Comparison of ENCODE assay signal across 11 cellular contexts in the genomic region with DNA sequence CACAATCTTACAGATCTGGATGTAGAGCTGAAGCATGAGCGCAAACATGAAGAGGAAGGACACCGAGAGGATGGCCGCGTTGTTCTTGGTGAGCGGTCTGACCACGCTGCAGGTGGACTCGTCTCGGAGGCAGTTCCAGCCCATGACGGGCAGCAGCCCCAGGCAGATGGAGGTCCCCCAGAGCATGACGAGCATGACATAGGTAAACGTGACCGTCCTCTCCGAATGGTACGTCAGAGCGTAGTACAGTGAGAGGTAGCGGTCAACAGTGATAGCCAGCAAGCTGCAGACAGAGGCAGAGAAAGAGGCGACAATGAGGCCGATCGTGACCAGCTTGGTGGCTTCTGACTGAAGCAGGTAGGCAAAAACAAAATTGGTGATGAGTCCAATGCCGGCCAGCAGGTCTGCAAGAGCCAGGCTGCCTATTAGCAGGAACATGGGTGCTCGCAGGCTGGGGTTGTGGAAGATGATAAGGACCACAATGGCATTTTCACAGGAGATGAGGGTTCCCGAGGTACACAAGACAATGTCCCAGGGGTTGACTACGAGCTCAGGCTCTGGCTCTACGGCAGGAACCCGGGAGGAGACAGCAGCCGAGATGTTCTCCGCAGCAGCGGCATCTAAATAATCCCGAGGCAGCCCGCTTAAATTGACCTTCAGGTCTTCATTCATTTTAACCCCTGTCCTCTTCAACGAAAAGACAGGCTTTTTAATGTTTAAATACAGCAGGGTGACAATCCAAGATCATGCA. TPM values are rescaled to one million over a fixed set of nuclear protein-coding genes. Genes with fewer than 3 reads are reported as not detected.
DNase-seq lines count a peak whose midpoint lies in the region; ATAC-seq and TF ChIP-seq lines count a peak whose summit lies in the region.
"Had no signal": no experiment of that assay in that cellular context is flagged by ENCODE, and none has a peak within 500 bp of the region (broad histone marks: within the 10 kb centered on the region; RNA-seq: fewer than 3 reads in every experiment).

No MANE protein-coding gene starts in this region.

- CTCF ChIA-PET in Calu3 (lab: Charles Lee), result interaction anchor here (0.6 kb wide), 1 partner anchor 148 kb away, joined by 4 read pairs; no protein-coding TSS in a partner anchor

- TF ChIP-seq CTCF in Calu3 (IDR thresholded peaks at IDR 0.05; ENCODE audit: unreplicated experiment) (no peak), osteocyte (IDR thresholded peaks at IDR 0.05) (no peak)

- intact Hi-C loops in Calu3 (cut with micrococcal nuclease; ENCODE audit: unreplicated experiment) (no loop called here), posterior vena cava (cut with DNase I) (no loop called here)

- H3K27ac Mint-ChIP-seq in Calu3 (ENCODE audit: unreplicated experiment), result no peak overlapping the region
- H3K27ac Mint-ChIP-seq in effector memory CD8-positive, alpha-beta T cell, result no peak overlapping the region
- H3K27ac Mint-ChIP-seq in osteocyte (ENCODE audit: unreplicated experiment), result no peak overlapping the region

- H3K4me1 Mint-ChIP-seq in Calu3 (ENCODE audit: low read depth, unreplicated experiment) (no peaks in the 10 kb centered on the region), osteocyte (ENCODE audit: unreplicated experiment) (peaks cover 8% of the 10 kb centered on the region)
- H3K4me1 Mint-ChIP-seq in effector memory CD8-positive, alpha-beta T cell (ENCODE audit: low read depth in 2 of 2), result peaks cover 0 to 17% of the 10 kb centered on the region in 2 donors

- H3K36me3 Mint-ChIP-seq in Calu3 (ENCODE audit: insufficient read depth, unreplicated experiment), result no peaks in the 10 kb centered on the region
- H3K36me3 Mint-ChIP-seq in effector memory CD8-positive, alpha-beta T cell (ENCODE audit: insufficient read depth), result no peaks in the 10 kb centered on the region
- H3K36me3 Mint-ChIP-seq in osteocyte (ENCODE audit: unreplicated experiment), result no peaks in the 10 kb centered on the region

- peaks cover 65% of the 10 kb centered on the region for H3K27me3 Mint-ChIP-seq in Calu3 (ENCODE audit: unreplicated experiment)
- peaks cover 61 to 69% of the 10 kb centered on the region in 2 donors for H3K27me3 Mint-ChIP-seq in effector memory CD8-positive, alpha-beta T cell
- peaks cover 77% of the 10 kb centered on the region for H3K27me3 Mint-ChIP-seq in osteocyte (ENCODE audit: unreplicated experiment)

- no peak for ATAC-seq in effector memory CD8-positive, alpha-beta T cell (replicated peaks)
- no peak for ATAC-seq in GM21825 (IDR thresholded peaks at IDR 0.05; ENCODE audit: unreplicated experiment)

- BruUV-seq in Calu3 (replicated peaks; lab: Mats Ljungman, UMichigan), result no TSS peak

- DNase-seq in Calu3 (no peak), NCI-H526 treated with DMSO at 0.1 percent for 48 hours (lab: John Stamatoyannopoulos, UW) (peak; percentile 75), osteocyte (ENCODE audit: extremely low spot score, unreplicated experiment) (no peak), posterior vena cava (ENCODE audit: low spot score) (no peak), NCI-H1048 (lab: John Stamatoyannopoulos, UW) (no peak), COR-L47 (lab: John Stamatoyannopoulos, UW) (no peak)
- no peak for DNase-seq in effector memory CD8-positive, alpha-beta T cell
- DNase-seq: effector memory CD4-positive, alpha-beta T cell; NCI-H187 treated with DMSO at 0.1 percent for 48 hours; thyroid gland had no signal

- no peaks in the 10 kb centered on the region for H3K9me3 Mint-ChIP-seq in Calu3 (ENCODE audit: low read depth, unreplicated experiment)
- no peaks in the 10 kb centered on the region for H3K9me3 Mint-ChIP-seq in effector memory CD8-positive, alpha-beta T cell
- H3K9me3 Mint-ChIP-seq in osteocyte (ENCODE audit: unreplicated experiment), result no peaks in the 10 kb centered on the region

- H3K4me3 Mint-ChIP-seq in Calu3 (ENCODE audit: low read depth, unreplicated experiment) (peak overlapping the region; percentile 55), osteocyte (ENCODE audit: unreplicated experiment) (peak overlapping the region; percentile 1)
- H3K4me3 Mint-ChIP-seq in effector memory CD8-positive, alpha-beta T cell, result peak overlapping the region; percentile 66 to 80

RNA-seq across cellular contexts. Expression of gene GPR12, which starts 1.3 kb away (rescaled TPM):
- total RNA-seq in Calu3 (2022) (not detected in 2 replicates), osteocyte (not detected in 2 replicates), posterior vena cava (under 1 TPM; 0.09 to 0.10 TPM)

Comparison
In these comparisons a context has a peak if more than half of its experiments do, and no peak if none do; other contexts are left out.
1. H3K4me3 Mint-ChIP-seq: peak in every context shown above with its lines; median percentile 73 in effector memory CD8-positive, alpha-beta T cell; 55 in Calu3; 1 in osteocyte.